13 cellular contexts compared by ENCODE assay signal in the genomic region with DNA sequence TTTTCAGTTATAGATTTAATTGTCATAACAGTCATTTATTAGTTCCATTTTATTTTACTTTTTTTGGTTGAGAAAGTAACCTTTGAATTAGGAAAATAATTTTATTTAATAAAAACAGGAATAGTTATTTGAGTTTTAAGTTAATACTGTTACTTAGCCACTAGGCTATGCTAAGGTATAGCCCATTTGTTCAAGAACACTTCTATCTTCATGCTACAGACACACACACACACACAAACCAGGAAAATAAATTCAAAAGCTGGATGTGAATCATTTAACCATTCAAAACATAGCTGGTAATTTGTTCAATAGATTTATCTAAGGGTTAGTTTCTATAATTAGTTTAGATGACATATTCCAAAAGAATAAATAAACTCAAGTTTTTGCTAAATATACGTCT.
DNase-seq lines count a peak whose midpoint lies in the region; ATAC-seq, FAIRE-seq and TF ChIP-seq lines count a peak whose summit lies in the region.
"Had no signal": no experiment of that assay in that cellular context is flagged by ENCODE, and none has a peak within 500 bp of the region (broad histone marks: within the 10 kb centered on the region; RNA-seq: fewer than 3 reads in every experiment).

No MANE protein-coding gene starts in this region.

- WGBS in H1 (ENCODE audit: extremely low coverage in 1 of 2, insufficient coverage in 1 of 2, insufficient read length in 1 of 2, insufficient replicate concordance in 2 of 2, low coverage in 1 of 2, low lambda C conversion rate in 2 of 2, missing lambda C conversion rate in 1 of 2), 2 experiments, result 88% methylated on average over 1 of the region's 1 CpG; no CpG with 5 or more reads in 1 of the 2 experiments

- H3K27me3 ChIP-seq in GM06990 (replicated peaks; ENCODE audit: control insufficient read depth, insufficient read depth, low read length) (no peaks in the 10 kb centered on the region), H1 (replicated peaks in 1 of 4; ENCODE audit: control insufficient read depth in 3 of 4, extremely low read depth in 1 of 4, insufficient read depth in 3 of 4, low read length in 3 of 4) (no peaks in the 10 kb centered on the region), dorsolateral prefrontal cortex (no peaks in the 10 kb centered on the region)
- H3K27me3 ChIP-seq: left lung had no signal

- no peaks in the 10 kb centered on the region for H3K4me1 Mint-ChIP-seq in neural crest cell
- no peaks in the 10 kb centered on the region for H3K4me1 Mint-ChIP-seq in Calu3 (ENCODE audit: low read depth, unreplicated experiment)

- TF ChIP-seq CTCF in GM06990 (IDR thresholded peaks at IDR 0.05; ENCODE audit: insufficient read depth, low read length, poor library complexity, severe bottlenecking) (peak; percentile 12), H1 (IDR thresholded peaks at IDR 0.05; ENCODE audit: control extremely low read depth in 1 of 3, insufficient read depth in 1 of 3, low read depth in 1 of 3, low read length in 3 of 3) (peak in 2 of 3 experiments; percentile 19 to 25; a peak in 2 of 4 replicates), neural crest cell (conservative IDR thresholded peaks at IDR 0.05) (peak; percentile 40), dorsolateral prefrontal cortex (IDR thresholded peaks at IDR 0.05 in 54 of 56, conservative IDR thresholded peaks at IDR 0.05 in 2 of 56; ENCODE audit: low read depth in 1 of 56, partially characterized antibody in 56 of 56) (no peak), Calu3 (IDR thresholded peaks at IDR 0.05; ENCODE audit: unreplicated experiment) (no peak)

- no peak overlapping the region for H2BK12ac ChIP-seq in H1 (ENCODE audit: low read depth, low read length)

- no peak overlapping the region for H3K4me3 Mint-ChIP-seq in neural crest cell
- no peak overlapping the region for H3K4me3 Mint-ChIP-seq in Calu3 (ENCODE audit: low read depth, unreplicated experiment)

- DNase-seq in GM06990 (ENCODE audit: extremely low read depth, insufficient read length) (no peak), NCI-H748 treated with DMSO at 0.1 percent for 48 hours (lab: John Stamatoyannopoulos, UW) (peak; percentile 9), H1 (ENCODE audit: low read depth in 1 of 2, low spot score in 2 of 2) (no peak), neural crest cell (ENCODE audit: low read depth, low spot score) (no peak), dorsolateral prefrontal cortex (no peak), Calu3 (no peak), erythroblast (lab: John Stamatoyannopoulos, UW) (no peak)
- DNase-seq: IMR-90, left lung, NCI-H1930 had no signal

- H3K18ac ChIP-seq in H1 (ENCODE audit: extremely low read depth, low read length), result no peak overlapping the region

- H2BK20ac ChIP-seq in H1 (ENCODE audit: low read length), result no peak overlapping the region

- H3K9me3 Mint-ChIP-seq in neural crest cell, result no peaks in the 10 kb centered on the region
- no peaks in the 10 kb centered on the region for H3K9me3 Mint-ChIP-seq in Calu3 (ENCODE audit: low read depth, unreplicated experiment)

- H3K27ac Mint-ChIP-seq in neural crest cell (ENCODE audit: unreplicated experiment), result no peak overlapping the region
- H3K27ac Mint-ChIP-seq in Calu3 (ENCODE audit: unreplicated experiment), result no peak overlapping the region

- H3K9ac ChIP-seq in H1 (replicated peaks in 1 of 4; ENCODE audit: extremely low read depth in 1 of 4, low read depth in 3 of 4, low read length in 3 of 4), result no peak overlapping the region

- no peak overlapping the region for H3K4ac ChIP-seq in H1 (replicated peaks; ENCODE audit: insufficient read length, low read depth, low read length)

- no peak overlapping the region for H3K14ac ChIP-seq in H1 (ENCODE audit: insufficient read length)

- intact Hi-C loops in dorsolateral prefrontal cortex (cut with DNase I), result no loop called here
- intact Hi-C loops in Calu3 (cut with micrococcal nuclease; ENCODE audit: unreplicated experiment), result loop anchor here (5.0 to 10.0 kb wide), 4 partner anchors 124 to 602 kb away; no protein-coding TSS in a partner anchor

- POLR2A ChIA-PET in H1 (lab: Charles Lee; ENCODE audit: partially characterized antibody), result no interaction called here

- H3K4me2 ChIP-seq in H1 (ENCODE audit: insufficient read depth in 1 of 2, low read depth in 2 of 2, low read length in 2 of 2), result no peak overlapping the region

- H3K56ac ChIP-seq in H1 (replicated peaks; ENCODE audit: insufficient read length, low read depth, low read length), result no peak overlapping the region

- H3K27me3 Mint-ChIP-seq in neural crest cell (ENCODE audit: low read depth) (no peaks in the 10 kb centered on the region), Calu3 (ENCODE audit: unreplicated experiment) (no peaks in the 10 kb centered on the region)

- no peaks in the 10 kb centered on the region for H4K20me1 ChIP-seq in H1 (replicated peaks in 1 of 2; ENCODE audit: control insufficient read depth in 1 of 2, insufficient read depth in 2 of 2, low read length in 2 of 2)

- H2BK5ac ChIP-seq in H1 (ENCODE audit: low read depth, low read length), result no peak overlapping the region

- no peak overlapping the region for H4K8ac ChIP-seq in H1 (ENCODE audit: extremely low read depth, insufficient read depth, low read length)

- H3K23ac ChIP-seq in H1 (ENCODE audit: insufficient read length), result no peak overlapping the region

- H2BK15ac ChIP-seq in H1 (ENCODE audit: low read length), result no peak overlapping the region

- CTCF ChIA-PET in H1 (lab: Charles Lee; ENCODE audit: partially characterized antibody) (interaction anchor here (0.6 to 1.0 kb wide), 2 partner anchors 138 to 149 kb away, joined by 3 read pairs; no protein-coding TSS in a partner anchor), Calu3 (lab: Charles Lee) (interaction anchor here (0.6 to 0.9 kb wide), 3 partner anchors 337 to 817 kb away, joined by 3 read pairs; no protein-coding TSS in a partner anchor)

- H2AFZ ChIP-seq in H1 (ENCODE audit: low read length), result no peak overlapping the region

- H3K4me1 ChIP-seq in H1 (replicated peaks in 1 of 4; ENCODE audit: control insufficient read depth in 3 of 4, insufficient read depth in 4 of 4, low read length in 3 of 4), result no peaks in the 10 kb centered on the region
- H3K4me1 ChIP-seq: left lung had no signal

- no peak for ATAC-seq in GM19397 (IDR thresholded peaks at IDR 0.05; ENCODE audit: unreplicated experiment)
- ATAC-seq: activated CD4-positive, CD25-positive, alpha-beta regulatory T cell treated with anti-CD3 and anti-CD28 coated beads, Interleukin-2, amount 50 U/mL, for 24 hours; left lung had no signal

- H2AK5ac ChIP-seq in H1 (ENCODE audit: low read depth, low read length), result no peak overlapping the region

- no TSS peak for BruUV-seq in Calu3 (replicated peaks; lab: Mats Ljungman, UMichigan)

- H3K79me2 ChIP-seq in H1 (ENCODE audit: control insufficient read depth in 1 of 2, insufficient read depth in 2 of 2, low read length in 2 of 2), result no peaks in the 10 kb centered on the region

- peak; percentile 67 to 75 for TF ChIP-seq RAD21 in H1 (IDR thresholded peaks at IDR 0.05 in 1 of 2, conservative IDR thresholded peaks at IDR 0.05 in 1 of 2; ENCODE audit: low read depth in 2 of 2, low read length in 2 of 2)

- no peak overlapping the region for H4K91ac ChIP-seq in H1 (replicated peaks; ENCODE audit: insufficient read length, low read length)

- no peak for TF ChIP-seq EP300 in H1 (IDR thresholded peaks at IDR 0.05; ENCODE audit: borderline replicate concordance in 1 of 2, low read depth in 2 of 2, low read length in 2 of 2)

- H2BK120ac ChIP-seq in H1 (replicated peaks; ENCODE audit: low read depth, low read length), result no peak overlapping the region

- H3K27ac ChIP-seq in H1 (ENCODE audit: low read depth, low read length) (no peak overlapping the region), dorsolateral prefrontal cortex (no peak overlapping the region)
- H3K27ac ChIP-seq: coronary artery, left lung had no signal

- no peaks in the 10 kb centered on the region for H3K36me3 ChIP-seq in GM06990 (ENCODE audit: control insufficient read depth, insufficient read depth, low read length)
- no peaks in the 10 kb centered on the region for H3K36me3 ChIP-seq in H1 (ENCODE audit: control insufficient read depth in 2 of 4, insufficient read depth in 4 of 4, low read length in 3 of 4)
- H3K36me3 ChIP-seq: left lung had no signal

- H4K5ac ChIP-seq in H1 (ENCODE audit: insufficient read length, low read depth, low read length), result no peak overlapping the region

- H3K36me3 Mint-ChIP-seq in neural crest cell (ENCODE audit: low read depth) (no peaks in the 10 kb centered on the region), Calu3 (ENCODE audit: insufficient read depth, unreplicated experiment) (no peaks in the 10 kb centered on the region)

- H3K79me1 ChIP-seq in H1 (ENCODE audit: low read depth, low read length), result no peaks in the 10 kb centered on the region

- H3K23me2 ChIP-seq in H1 (ENCODE audit: low read depth, low read length), result no peaks in the 10 kb centered on the region

- TF ChIP-seq POLR2A in H1 (IDR thresholded peaks at IDR 0.05; ENCODE audit: control extremely low read depth in 1 of 2, low read depth in 2 of 2, low read length in 2 of 2) (no peak), erythroblast (IDR thresholded peaks at IDR 0.05; ENCODE audit: low read length) (no peak)

- H3K9me3 ChIP-seq in H1 (ENCODE audit: insufficient read depth in 2 of 2, low read depth in 1 of 2, low read length in 1 of 2), result no peaks in the 10 kb centered on the region
- H3K9me3 ChIP-seq: left lung had no signal

- H3K4me3 ChIP-seq in GM06990 (replicated peaks; ENCODE audit: low read depth, low read length) (no peak overlapping the region), H1 (ENCODE audit: extremely low read depth in 1 of 4, insufficient read depth in 2 of 4, low read depth in 3 of 4, low read length in 4 of 4) (no peak overlapping the region), dorsolateral prefrontal cortex (no peak overlapping the region)
- H3K4me3 ChIP-seq: coronary artery, left lung had no signal

- FAIRE-seq in H1 (lab: Jason Lieb, UNC), result no peak

TF ChIP-seq in H1, 55 proteins besides CTCF, POLR2A, EP300 and RAD21 (continues in another document):
- no peak for TF ChIP-seq GTF2F1 (IDR thresholded peaks at IDR 0.05; ENCODE audit: borderline replicate concordance, low read depth, low read length)
- TF ChIP-seq TBP (IDR thresholded peaks at IDR 0.05; ENCODE audit: low read depth, low read length), result no peak
- TF ChIP-seq ATF2 (IDR thresholded peaks at IDR 0.05; ENCODE audit: low read length), result no peak
- no peak for TF ChIP-seq POU5F1 (IDR thresholded peaks at IDR 0.05; ENCODE audit: low read depth, low read length)
- no peak for TF ChIP-seq CHD1 (IDR thresholded peaks at IDR 0.05; ENCODE audit: low read depth, low read length)

Comparison
In these comparisons a context has a peak if more than half of its experiments do, and no peak if none do; other contexts are left out.
1. CTCF ChIP-seq: peak in GM06990 (single experiment), H1 (2 of 3) and neural crest cell (single experiment); none in dorsolateral prefrontal cortex (0 of 56) and Calu3 (single experiment).